In genomic region chr10:20100157-20100556, GRCh38 we compare ENCODE assay signal across 13 cellular contexts.
DNase-seq lines count a peak whose midpoint lies in the region; TF ChIP-seq lines count a peak whose summit lies in the region.
"Had no signal": no experiment of that assay in that cellular context is flagged by ENCODE, and none has a peak within 500 bp of the region (broad histone marks: within the 10 kb centered on the region; RNA-seq: fewer than 3 reads in every experiment).

No MANE protein-coding gene starts in this region.

- H3K9me3 ChIP-seq in esophagus squamous epithelium, result no peaks in the 10 kb centered on the region
- H3K9me3 ChIP-seq: tibial artery had no signal

- H3K36me3 ChIP-seq in esophagus squamous epithelium, result no peaks in the 10 kb centered on the region
- H3K36me3 ChIP-seq: tibial artery had no signal

- H3K27me3 ChIP-seq in esophagus squamous epithelium, result no peaks in the 10 kb centered on the region
- H3K27me3 ChIP-seq: tibial artery had no signal

- TF ChIP-seq CTCF in coronary artery (IDR thresholded peaks at IDR 0.05) (no peak), retinal pigment epithelial cell (conservative IDR thresholded peaks at IDR 0.05; ENCODE audit: low read depth, low read length) (no peak), esophagus squamous epithelium (IDR thresholded peaks at IDR 0.05) (no peak)

- intact Hi-C loops in esophagus squamous epithelium (cut with DNase I), result no loop called here

- peak overlapping the region in 1 of 2 donors; percentile 50 for H3K27ac ChIP-seq in coronary artery
- peak overlapping the region in 1 of 4 donors; percentile 4 for H3K27ac ChIP-seq in esophagus squamous epithelium
- H3K27ac ChIP-seq: tibial artery had no signal

- TF ChIP-seq POLR2A in esophagus squamous epithelium (IDR thresholded peaks at IDR 0.05), result no peak

- H3K4me1 ChIP-seq in esophagus squamous epithelium, result peaks cover 0 to 12% (median 0%) of the 10 kb centered on the region in 3 donors

- DNase-seq in M059J (ENCODE audit: low read depth) (peak; percentile 20), coronary artery (ENCODE audit: low spot score) (no peak), kidney tubule cell (ENCODE audit: low spot score) (peak; percentile 63), retinal pigment epithelial cell (ENCODE audit: low read depth) (peak; percentile 56), AML-193 (lab: John Stamatoyannopoulos, UW) (no peak), NCI-H128 (lab: John Stamatoyannopoulos, UW; ENCODE audit: unreplicated experiment) (no peak), NCI-H69 (lab: John Stamatoyannopoulos, UW) (no peak), esophagus squamous epithelium (lab: John Stamatoyannopoulos, UW) (no peak)
- DNase-seq: CD8-positive, alpha-beta T cell; effector memory CD8-positive, alpha-beta T cell; Kasumi-1; stimulated activated CD4-positive, alpha-beta T cell treated with anti-CD3 and anti-CD28 coated beads, Interleukin-4, amount 100 ng/mL, for 1 hour; tibial artery had no signal

- WGBS in esophagus squamous epithelium, 2 donors, result 21 to 29% methylated on average over 2 of the region's 2 CpGs

- peak overlapping the region; percentile 41 for H3K4me3 ChIP-seq in coronary artery
- H3K4me3 ChIP-seq in retinal pigment epithelial cell (ENCODE audit: low read length), result no peak overlapping the region
- no peak overlapping the region for H3K4me3 ChIP-seq in esophagus squamous epithelium
- H3K4me3 ChIP-seq: tibial artery had no signal

Comparison
In these comparisons a context has a peak if more than half of its experiments do, and no peak if none do; other contexts are left out.
1. DNase-seq: peak in M059J (single experiment), kidney tubule cell (single experiment) and retinal pigment epithelial cell (single experiment); none in coronary artery (single experiment), AML-193 (0 of 2), NCI-H128 (single experiment), NCI-H69 (single experiment) and esophagus squamous epithelium (single experiment).